37 cellular contexts compared by ENCODE assay signal in genomic region chr1:171279234-171279633, GRCh38. TPM values are rescaled to one million over a fixed set of nuclear protein-coding genes. Genes with fewer than 3 reads are reported as not detected.
"Had no signal": no experiment of that assay in that cellular context is flagged by ENCODE, and none has a peak within 500 bp of the region (broad histone marks: within the 10 kb centered on the region; RNA-seq: fewer than 3 reads in every experiment).

No MANE protein-coding gene starts in this region.

- H3K4me3 ChIP-seq: cardiac muscle cell, Peyer's patch, SJSA1 had no signal

- H3K4me3 Mint-ChIP-seq: activated CD4-positive, alpha-beta memory T cell treated with anti-CD3 and anti-CD28 coated beads, Interleukin-2, amount 10 ng/mL, durations not matched to agents 7 days and 5 days; activated CD8-positive, alpha-beta memory T cell treated with anti-CD3 and anti-CD28 coated beads, Interleukin-2, amount 10 ng/mL, durations not matched to agents 7 days and 5 days; activated naive CD8-positive, alpha-beta T cell treated with anti-CD3 and anti-CD28 coated beads for 36 hours; central memory CD8-positive, alpha-beta T cell; T-helper 1 cell treated with Interleukin-12 subunit alpha and Interleukin-12 subunit beta and Interleukin-4 antibody, amounts not matched to agents 30 μg/mL and 1 μg/mL, for 36 hours; T-helper 2 cell treated with Interferon-gamma antibody and Interleukin-4, amounts not matched to agents 5 μg/mL and 100 μg/mL, for 36 hours; WTC11 had no signal

- H3K4me1 ChIP-seq: Peyer's patch, SJSA1 had no signal

- H3K9me3 ChIP-seq: Peyer's patch, SJSA1, SK-N-SH had no signal

- H3K9me3 Mint-ChIP-seq: activated CD4-positive, alpha-beta memory T cell treated with anti-CD3 and anti-CD28 coated beads, Interleukin-2, amount 10 ng/mL, durations not matched to agents 7 days and 5 days; activated naive CD8-positive, alpha-beta T cell treated with anti-CD3 and anti-CD28 coated beads for 36 hours; central memory CD8-positive, alpha-beta T cell; T-helper 1 cell treated with Interleukin-12 subunit alpha and Interleukin-12 subunit beta and Interleukin-4 antibody, amounts not matched to agents 30 μg/mL and 1 μg/mL, for 36 hours; T-helper 2 cell treated with Interferon-gamma antibody and Interleukin-4, amounts not matched to agents 5 μg/mL and 100 μg/mL, for 36 hours had no signal

- H3K36me3 Mint-ChIP-seq: activated CD8-positive, alpha-beta memory T cell treated with anti-CD3 and anti-CD28 coated beads, Interleukin-2, amount 10 ng/mL, durations not matched to agents 7 days and 5 days; activated naive CD8-positive, alpha-beta T cell treated with anti-CD3 and anti-CD28 coated beads for 36 hours; WTC11 had no signal

- H3K36me3 ChIP-seq: brain microvascular endothelial cell, cardiac muscle cell, Peyer's patch, SJSA1 had no signal

- H3K27ac Mint-ChIP-seq: activated CD4-positive, alpha-beta memory T cell treated with anti-CD3 and anti-CD28 coated beads, Interleukin-2, amount 10 ng/mL, durations not matched to agents 7 days and 5 days; activated CD8-positive, alpha-beta memory T cell treated with anti-CD3 and anti-CD28 coated beads, Interleukin-2, amount 10 ng/mL, durations not matched to agents 7 days and 5 days; activated naive CD8-positive, alpha-beta T cell treated with anti-CD3 and anti-CD28 coated beads for 36 hours; T-helper 1 cell treated with Interleukin-12 subunit alpha and Interleukin-12 subunit beta and Interleukin-4 antibody, amounts not matched to agents 30 μg/mL and 1 μg/mL, for 36 hours; T-helper 2 cell treated with Interferon-gamma antibody and Interleukin-4, amounts not matched to agents 5 μg/mL and 100 μg/mL, for 36 hours; WTC11 had no signal

- ATAC-seq: activated CD8-positive, alpha-beta memory T cell treated with anti-CD3 and anti-CD28 coated beads, Interleukin-2, amount 10 ng/mL, durations not matched to agents 7 days and 5 days; PC-3; WTC11 had no signal

- H3K27me3 ChIP-seq: brain microvascular endothelial cell, cardiac muscle cell, Peyer's patch had no signal

- H3K4me1 Mint-ChIP-seq: activated CD4-positive, alpha-beta memory T cell treated with anti-CD3 and anti-CD28 coated beads, Interleukin-2, amount 10 ng/mL, durations not matched to agents 7 days and 5 days; activated CD8-positive, alpha-beta memory T cell treated with anti-CD3 and anti-CD28 coated beads, Interleukin-2, amount 10 ng/mL, durations not matched to agents 7 days and 5 days; activated naive CD8-positive, alpha-beta T cell treated with anti-CD3 and anti-CD28 coated beads for 36 hours; central memory CD8-positive, alpha-beta T cell had no signal

- DNase-seq: activated CD4-positive, alpha-beta memory T cell treated with anti-CD3 and anti-CD28 coated beads, Interleukin-2, amount 10 ng/mL, durations not matched to agents 7 days and 5 days; activated CD4-positive, alpha-beta T cell treated with anti-CD3 and anti-CD28 coated beads for 4 hours; activated CD4-positive, CD25-positive, alpha-beta regulatory T cell treated with anti-CD3 and anti-CD28 coated beads, Interleukin-2, amount 50 U/mL, for 72 hours; activated CD8-positive, alpha-beta memory T cell treated with anti-CD3 and anti-CD28 coated beads for 24 hours; activated CD8-positive, alpha-beta memory T cell treated with anti-CD3 and anti-CD28 coated beads, Interleukin-2, amount 10 ng/mL, durations not matched to agents 7 days and 5 days; activated CD8-positive, alpha-beta memory T cell treated with anti-CD3 and anti-CD28 coated beads, Interleukin-2, amount 50 U/mL, for 48 hours; activated effector memory CD4-positive, alpha-beta T cell treated with Interleukin-2 at 50 U/mL for 16 hours; activated naive CD4-positive, alpha-beta T cell; activated naive CD4-positive, alpha-beta T cell treated with anti-CD3 and anti-CD28 coated beads, Interleukin-2, amount 50 U/mL, for 16 hours; activated naive CD8-positive, alpha-beta T cell treated with anti-CD3 and anti-CD28 coated beads for 36 hours; activated T-cell treated with anti-CD3 and anti-CD28 coated beads, Interleukin-2, amount 50 U/mL, for 48 hours; amniotic stem cell; aorta; brain microvascular endothelial cell; MM.1S; NCI-H1092; NCI-H1436 treated with DMSO at 0.1 percent for 48 hours; NCI-H1694 treated with DMSO at 0.1 percent for 48 hours; NCI-H2029; NCI-H2171; NCI-H510A; NCI-H526; NCI-H748 treated with DMSO at 0.1 percent for 48 hours; NK-92 treated with Interleukin-12 subunit alpha and Interleukin-12 subunit beta, amount 100 ng/mL, for 24 hours; PC-3; Peyer's patch; RPMI8226; SHP77 treated with DMSO at 0.1 percent for 48 hours; SK-N-SH had no signal

- H3K27ac ChIP-seq: brain microvascular endothelial cell, cardiac muscle cell, KMS-11, Peyer's patch, SJSA1 had no signal

RNA-seq across cellular contexts. Expression of gene FMO1, which starts 30.9 kb away (rescaled TPM):
- total RNA-seq: activated CD4-positive, alpha-beta memory T cell treated with anti-CD3 and anti-CD28 coated beads, Interleukin-2, amount 10 ng/mL, durations not matched to agents 7 days and 5 days; activated CD8-positive, alpha-beta memory T cell treated with anti-CD3 and anti-CD28 coated beads, Interleukin-2, amount 10 ng/mL, durations not matched to agents 7 days and 5 days; activated naive CD8-positive, alpha-beta T cell treated with anti-CD3 and anti-CD28 coated beads for 36 hours; cardiac muscle cell; LHCN-M2; PC-3; SJSA1; WTC11 had no signal
